ENCODE assay signal across 9 cellular contexts in the genomic region with DNA sequence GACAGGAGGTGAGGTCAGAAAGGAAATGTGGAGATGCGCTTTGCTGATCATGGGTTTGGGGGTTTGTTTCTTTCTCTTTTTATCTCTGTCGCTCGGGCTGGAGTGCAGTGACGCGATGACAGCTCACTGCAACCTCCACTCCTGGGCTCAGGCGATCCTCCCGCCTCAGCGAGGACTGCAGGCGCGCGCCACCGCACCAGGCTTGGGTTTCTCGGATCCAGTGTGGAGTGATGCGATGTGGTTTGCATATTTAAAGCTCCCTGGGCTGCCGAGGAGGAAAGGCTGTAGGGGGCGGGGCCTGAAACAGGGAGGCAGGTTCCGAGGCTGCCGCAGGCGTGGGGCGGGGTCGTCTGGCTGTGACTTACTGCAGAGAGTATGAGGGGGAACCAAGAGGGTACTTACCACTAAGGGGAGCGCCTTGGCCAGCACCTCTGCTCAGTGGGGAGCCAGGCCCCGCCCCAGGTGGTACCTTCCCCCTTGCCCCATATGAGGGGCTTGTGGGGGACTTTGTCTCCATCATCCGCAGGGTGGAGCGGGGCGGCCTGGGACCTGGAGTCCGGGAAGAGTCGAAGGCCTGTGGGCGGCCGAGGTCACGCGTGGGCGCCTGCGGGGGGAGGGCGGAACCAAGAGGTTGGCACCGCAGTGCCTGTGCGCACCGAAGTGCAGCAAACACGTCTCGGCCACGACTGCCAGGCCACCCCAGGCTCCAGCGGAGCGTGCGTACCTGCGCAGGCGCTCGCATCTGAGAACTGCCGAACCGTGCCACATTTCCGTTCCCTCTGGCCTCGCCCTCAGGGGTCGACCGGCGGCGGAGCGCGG. TPM values are rescaled to one million over a fixed set of nuclear protein-coding genes. Genes with fewer than 3 reads are reported as not detected.
DNase-seq lines count a peak whose midpoint lies in the region; ATAC-seq and TF ChIP-seq lines count a peak whose summit lies in the region.
"Had no signal": no experiment of that assay in that cellular context is flagged by ENCODE, and none has a peak within 500 bp of the region (broad histone marks: within the 10 kb centered on the region; RNA-seq: fewer than 3 reads in every experiment).

No MANE protein-coding gene starts in this region.

- peak; percentile 61 for DNase-seq in activated T-cell treated with anti-CD3 and anti-CD28 coated beads, Interleukin-2, amount 50 U/mL, for 1 hour
- peak; percentile 71 for DNase-seq in hepatocyte (ENCODE audit: low spot score)
- DNase-seq in stimulated activated naive B cell treated with anti-CD40 and anti-IgM and Interleukin-4, amounts not matched to agents 10 μg/mL and 1 μg/mL and 100 μg/mL, for 72 hours: peak; percentile 76
- DNase-seq in 8988T: no peak
- no peak for DNase-seq in NCI-H2196 (lab: John Stamatoyannopoulos, UW; ENCODE audit: unreplicated experiment)
- DNase-seq in MV-4-11 (lab: John Stamatoyannopoulos, UW): no peak

- peak overlapping the region; percentile 74 for H3K4me2 ChIP-seq in hepatocyte

- WGBS in hepatocyte (ENCODE audit: low lambda C conversion rate, missing lambda C conversion rate): 41% methylated on average over 41 of the region's 57 CpGs

- no peaks in the 10 kb centered on the region for H3K9me2 ChIP-seq in hepatocyte (replicated peaks; ENCODE audit: insufficient read depth)

- H3K4me3 Mint-ChIP-seq in stimulated activated naive B cell treated with anti-CD40 and anti-IgM and Interleukin-4, amounts not matched to agents 10 μg/mL and 1 μg/mL and 100 μg/mL, for 72 hours: peak overlapping the region; percentile 68 to 83

- no peak overlapping the region for H3K4me3 ChIP-seq in hepatocyte
- H3K4me3 ChIP-seq: cardiac muscle cell had no signal

- H3K9me3 Mint-ChIP-seq in stimulated activated naive B cell treated with anti-CD40 and anti-IgM and Interleukin-4, amounts not matched to agents 10 μg/mL and 1 μg/mL and 100 μg/mL, for 72 hours: peaks cover 5 to 6% of the 10 kb centered on the region in 2 donors

- H3K4me1 ChIP-seq in hepatocyte (ENCODE audit: insufficient read depth): peaks cover 34% of the 10 kb centered on the region

- H2AFZ ChIP-seq in hepatocyte: peak overlapping the region; percentile 66

- H3K27ac Mint-ChIP-seq in stimulated activated naive B cell treated with anti-CD40 and anti-IgM and Interleukin-4, amounts not matched to agents 10 μg/mL and 1 μg/mL and 100 μg/mL, for 72 hours: peak overlapping the region; percentile 95

- H3K27ac ChIP-seq in hepatocyte: peak overlapping the region; percentile 31
- H3K27ac ChIP-seq: cardiac muscle cell had no signal

- TF ChIP-seq CTCF in hepatocyte (IDR thresholded peaks at IDR 0.05; ENCODE audit: poor library complexity): no peak

- no peaks in the 10 kb centered on the region for H4K20me1 ChIP-seq in hepatocyte (ENCODE audit: insufficient read depth, poor library complexity, severe bottlenecking)

- no peaks in the 10 kb centered on the region for H3K27me3 Mint-ChIP-seq in stimulated activated naive B cell treated with anti-CD40 and anti-IgM and Interleukin-4, amounts not matched to agents 10 μg/mL and 1 μg/mL and 100 μg/mL, for 72 hours

- peak; percentile 23 for TF ChIP-seq POLR2A in GM18505 (IDR thresholded peaks at IDR 0.05; ENCODE audit: borderline replicate concordance, extremely low read depth, insufficient read depth, insufficient read length)

- H3K36me3 ChIP-seq in hepatocyte (replicated peaks; ENCODE audit: insufficient read depth, low read depth): no peaks in the 10 kb centered on the region
- H3K36me3 ChIP-seq: cardiac muscle cell had no signal

- H3K4me1 Mint-ChIP-seq in stimulated activated naive B cell treated with anti-CD40 and anti-IgM and Interleukin-4, amounts not matched to agents 10 μg/mL and 1 μg/mL and 100 μg/mL, for 72 hours: peaks cover 56 to 74% of the 10 kb centered on the region in 2 donors

- peak; percentile 47 for ATAC-seq in GM18505 (IDR thresholded peaks at IDR 0.05; ENCODE audit: unreplicated experiment)
- peak; percentile 49 for ATAC-seq in HG03196 (IDR thresholded peaks at IDR 0.05; ENCODE audit: unreplicated experiment)
- peak; percentile 79 to 80 for ATAC-seq in stimulated activated naive B cell treated with anti-CD40 and anti-IgM and Interleukin-4, amounts not matched to agents 10 μg/mL and 1 μg/mL and 100 μg/mL, for 72 hours (replicated peaks)

- H3K79me2 ChIP-seq in hepatocyte: no peaks in the 10 kb centered on the region

- H3K9me3 ChIP-seq in hepatocyte (ENCODE audit: low read depth): no peaks in the 10 kb centered on the region

- peaks cover 0 to 3% of the 10 kb centered on the region in 2 donors for H3K36me3 Mint-ChIP-seq in stimulated activated naive B cell treated with anti-CD40 and anti-IgM and Interleukin-4, amounts not matched to agents 10 μg/mL and 1 μg/mL and 100 μg/mL, for 72 hours

- no peaks in the 10 kb centered on the region for H3K27me3 ChIP-seq in hepatocyte

RNA-seq across cellular contexts. Expression of a gene that starts 12.7 kb away (rescaled TPM):
- 18.6 and 24.0 TPM in 2 replicates for total RNA-seq in hepatocyte
- 23.6 and 33.1 TPM in 2 replicates for polyA plus RNA-seq in hepatocyte

RNA-seq across cellular contexts. Expression of a gene that starts 28.3 kb away (rescaled TPM):
- total RNA-seq in hepatocyte: 27.3 and 39.6 TPM in 2 replicates
- 14.8 and 16.5 TPM in 2 replicates for polyA plus RNA-seq in hepatocyte

Comparison
In these comparisons a context has a peak if more than half of its experiments do, and no peak if none do; other contexts are left out.
1. DNase-seq: peak in activated T-cell treated with anti-CD3 and anti-CD28 coated beads, Interleukin-2, amount 50 U/mL, for 1 hour (single experiment), hepatocyte (single experiment) and stimulated activated naive B cell treated with anti-CD40 and anti-IgM and Interleukin-4, amounts not matched to agents 10 μg/mL and 1 μg/mL and 100 μg/mL, for 72 hours (single experiment); none in 8988T (single experiment), NCI-H2196 (single experiment) and MV-4-11 (single experiment).
2. Peak in every context shown above with its lines, with median percentiles within 50 percentile points of each other: ATAC-seq.